10 cellular contexts compared by ENCODE assay signal in genomic region chr4:84740071-84740470, GRCh38.
"Had no signal": no experiment of that assay in that cellular context is flagged by ENCODE, and none has a peak within 500 bp of the region (broad histone marks: within the 10 kb centered on the region; RNA-seq: fewer than 3 reads in every experiment).

No MANE protein-coding gene starts in this region.

- H3K4me3 Mint-ChIP-seq: GM23338, H9, HFFc6 had no signal

- DNase-seq: GM23248, GOT3, H9, HCEC 1CT, HFFc6 had no signal

- FAIRE-seq: H1, H54 had no signal

- ATAC-seq: HCT116 had no signal

- H3K9ac ChIP-seq: GM23248 had no signal

- H3K9me3 Mint-ChIP-seq: GM23338, H9, HFFc6 had no signal

- H3K9me3 ChIP-seq: HAP-1 had no signal

- H3K27ac Mint-ChIP-seq: GM23338, HFFc6 had no signal

- H3K27ac ChIP-seq: GM23248 had no signal

- H3K4me1 ChIP-seq: HAP-1 had no signal

- H3K4me2 ChIP-seq: GM23338 had no signal

- H2AFZ ChIP-seq: GM23248, GM23338 had no signal

- H3K4me3 ChIP-seq: GM23248, GM23338, HAP-1 had no signal
